In genomic region chr11:47233989-47234668, GRCh38 we compare ENCODE assay signal across 6 cellular contexts.
DNase-seq lines count a peak whose midpoint lies in the region; ATAC-seq and TF ChIP-seq lines count a peak whose summit lies in the region.

No MANE protein-coding gene starts in this region.

- H3K9me3 Mint-ChIP-seq in T-helper 1 cell treated with Interleukin-12 subunit alpha and Interleukin-12 subunit beta and Interleukin-4 antibody, amounts not matched to agents 30 μg/mL and 1 μg/mL, for 36 hours, result no peaks in the 10 kb centered on the region

- H3K36me3 Mint-ChIP-seq in T-helper 1 cell treated with Interleukin-12 subunit alpha and Interleukin-12 subunit beta and Interleukin-4 antibody, amounts not matched to agents 30 μg/mL and 1 μg/mL, for 36 hours (ENCODE audit: low read depth), result peaks cover 41% of the 10 kb centered on the region

- TF ChIP-seq CTCF in GM13977 (IDR thresholded peaks at IDR 0.05; ENCODE audit: extremely low read depth, insufficient read depth, missing control alignments), result peak; percentile 27

- H3K4me1 Mint-ChIP-seq in T-helper 1 cell treated with Interleukin-12 subunit alpha and Interleukin-12 subunit beta and Interleukin-4 antibody, amounts not matched to agents 30 μg/mL and 1 μg/mL, for 36 hours (ENCODE audit: low read depth), result peaks cover 32% of the 10 kb centered on the region

- H3K4me3 Mint-ChIP-seq in T-helper 1 cell treated with Interleukin-12 subunit alpha and Interleukin-12 subunit beta and Interleukin-4 antibody, amounts not matched to agents 30 μg/mL and 1 μg/mL, for 36 hours, result peak overlapping the region; percentile 21

- DNase-seq in GM13977 (ENCODE audit: low spot score) (no peak), iPS-NIHi7 (ENCODE audit: extremely low spot score) (peak; percentile 61), hippocampal formation (lab: John Stamatoyannopoulos, UW) (no peak)
- DNase-seq in stimulated activated CD4-positive, alpha-beta T cell treated with anti-CD3 and anti-CD28 coated beads, Interleukin-4, amount 100 ng/mL, for 4 hours, result no peak

- in situ Hi-C loops in GM13977 (cut with MboI; ENCODE audit: low pct_unique_long_range_greater_than_20kb, low sequenced_read_pairs, unreplicated experiment), result no loop called here

- peak overlapping the region; percentile 88 for H3K27ac Mint-ChIP-seq in T-helper 1 cell treated with Interleukin-12 subunit alpha and Interleukin-12 subunit beta and Interleukin-4 antibody, amounts not matched to agents 30 μg/mL and 1 μg/mL, for 36 hours

- ATAC-seq in HG02938 (IDR thresholded peaks at IDR 0.05; ENCODE audit: unreplicated experiment), result no peak

- no peaks in the 10 kb centered on the region for H3K27me3 Mint-ChIP-seq in T-helper 1 cell treated with Interleukin-12 subunit alpha and Interleukin-12 subunit beta and Interleukin-4 antibody, amounts not matched to agents 30 μg/mL and 1 μg/mL, for 36 hours (ENCODE audit: low read depth)
